8 cellular contexts compared by ENCODE assay signal in the genomic region with DNA sequence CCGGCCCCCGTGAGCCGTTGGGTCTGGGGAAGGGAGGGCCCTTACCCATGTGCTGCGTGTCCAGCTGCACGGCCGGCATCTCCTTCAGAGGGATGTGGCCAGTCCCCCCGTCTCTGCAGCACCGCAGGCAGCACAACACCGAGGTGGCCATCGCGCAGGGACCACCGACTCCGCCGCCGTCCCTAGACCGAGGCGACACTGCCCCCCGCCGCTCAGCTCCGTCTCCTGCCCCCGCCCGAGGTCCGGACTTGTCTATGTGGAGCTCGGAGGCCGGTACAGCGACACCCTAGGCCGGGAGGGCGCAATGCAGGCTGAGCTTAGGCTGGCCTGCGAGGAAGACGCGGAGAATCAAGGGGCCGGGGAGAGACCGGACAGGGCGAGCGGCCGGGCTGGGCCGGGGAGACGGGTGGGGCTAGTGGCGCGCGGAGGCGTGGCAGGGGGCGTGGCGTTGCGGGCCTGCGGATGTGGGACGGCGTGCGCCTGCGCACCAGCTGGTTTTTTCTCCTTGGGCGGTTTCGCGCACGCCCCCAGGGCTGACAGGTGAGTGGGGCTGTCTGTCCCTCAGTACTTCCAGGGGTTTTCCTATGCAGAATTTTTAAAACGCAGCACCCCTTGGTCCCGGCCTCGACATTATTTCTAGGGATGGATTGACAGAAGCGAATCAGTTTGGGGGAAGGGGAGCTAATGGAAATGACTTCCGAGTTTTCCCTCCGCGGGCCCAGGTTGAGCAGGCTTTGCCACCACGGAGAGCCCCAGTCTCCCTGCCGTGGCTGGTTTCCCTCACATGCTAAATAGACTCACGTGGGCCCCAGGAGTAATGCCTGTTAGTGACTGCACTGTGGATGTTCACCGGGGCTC. TPM values are rescaled to one million over a fixed set of nuclear protein-coding genes. Genes with fewer than 3 reads are reported as not detected.
DNase-seq lines count a peak whose midpoint lies in the region; ATAC-seq lines count a peak whose summit lies in the region.

A gene with protein sequence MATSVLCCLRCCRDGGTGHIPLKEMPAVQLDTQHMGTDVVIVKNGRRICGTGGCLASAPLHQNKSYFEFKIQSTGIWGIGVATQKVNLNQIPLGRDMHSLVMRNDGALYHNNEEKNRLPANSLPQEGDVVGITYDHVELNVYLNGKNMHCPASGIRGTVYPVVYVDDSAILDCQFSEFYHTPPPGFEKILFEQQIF (minus strand): TSS at position 256 of the 858 bp plus-strand sequence. CDS start 105 bp downstream, at position 151.

- POLR2A ChIA-PET in activated CD4-positive, alpha-beta T cell treated with anti-CD3 and anti-CD28 coated beads for 36 hours (lab: Charles Lee): interaction anchor here (0.5 to 1.4 kb wide), 9 partner anchors 61 to 981 kb away, joined by 3 to 6 read pairs (median 4); partner anchors contain the start of gene ARL11

- DNase-seq in C1 segment of cervical spinal cord (lab: John Stamatoyannopoulos, UW) (peak; percentile 74 to 99 (median 96)), GM19240 (ENCODE audit: insufficient read length, low spot score) (peak; percentile 68), NCI-H510A treated with DMSO at 0.1 percent for 48 hours (lab: John Stamatoyannopoulos, UW) (peak; percentile 85), kidney tubule cell (ENCODE audit: low spot score) (peak; percentile 99)
- peak; percentile 98 for DNase-seq in activated CD4-positive, alpha-beta T cell treated with anti-CD3 and anti-CD28 coated beads for 36 hours
- peak; percentile 84 to 92 for DNase-seq in stimulated activated CD4-positive, alpha-beta T cell treated with anti-CD3 and anti-CD28 coated beads, Interleukin-1b, Interleukin-23, amount 100 ng/mL, for 1 hour (ENCODE audit: low read depth in 2 of 2)

- no peaks in the 10 kb centered on the region for H3K9me3 Mint-ChIP-seq in activated CD4-positive, alpha-beta T cell treated with anti-CD3 and anti-CD28 coated beads for 36 hours (ENCODE audit: low read depth)

- H3K27ac Mint-ChIP-seq in activated CD4-positive, alpha-beta T cell treated with anti-CD3 and anti-CD28 coated beads for 36 hours: peak within 1 kb of the TSS; percentile 73

- CTCF ChIA-PET in activated CD4-positive, alpha-beta T cell treated with anti-CD3 and anti-CD28 coated beads for 36 hours (lab: Charles Lee): interaction anchor here (0.5 to 2.1 kb wide), 16 partner anchors 10 to 1279 kb away, joined by 3 to 11 read pairs (median 3); partner anchors contain the start of gene TRIM13

- peak within 1 kb of the TSS; percentile 73 for H3K27ac ChIP-seq in cingulate gyrus (ENCODE audit: low read depth, low read length)

- peak; percentile 98 for ATAC-seq in HG03457 (IDR thresholded peaks at IDR 0.05; ENCODE audit: unreplicated experiment)
- ATAC-seq in activated CD4-positive, alpha-beta T cell treated with anti-CD3 and anti-CD28 coated beads for 36 hours: peak; percentile 98

- intact Hi-C loops in activated CD4-positive, alpha-beta T cell treated with anti-CD3 and anti-CD28 coated beads for 36 hours (cut with DNase I, micrococcal nuclease): loop anchor here (1.0 kb wide), 9 partner anchors 60 to 976 kb away; partner anchors contain the start of genes KPNA3 (in 2 of the 2), CAB39L (in 1 of the 2), CDADC1 (in 1 of the 2) and EBPL (in 1 of the 2)

- no peaks in the 10 kb centered on the region for H3K36me3 Mint-ChIP-seq in activated CD4-positive, alpha-beta T cell treated with anti-CD3 and anti-CD28 coated beads for 36 hours (ENCODE audit: low read depth)

- H3K27me3 Mint-ChIP-seq in activated CD4-positive, alpha-beta T cell treated with anti-CD3 and anti-CD28 coated beads for 36 hours: no peaks in the 10 kb centered on the region

- H3K4me1 Mint-ChIP-seq in activated CD4-positive, alpha-beta T cell treated with anti-CD3 and anti-CD28 coated beads for 36 hours: peaks cover 11% of the 10 kb centered on the region

- peak within 1 kb of the TSS; percentile 84 for H3K4me3 Mint-ChIP-seq in activated CD4-positive, alpha-beta T cell treated with anti-CD3 and anti-CD28 coated beads for 36 hours

RNA-seq across cellular contexts. Expression of the gene that starts here (rescaled TPM):
- total RNA-seq in activated CD4-positive, alpha-beta T cell treated with anti-CD3 and anti-CD28 coated beads for 36 hours: 1 to 10 TPM; 4.8 to 4.9 TPM

Comparison
In these comparisons a context has a peak if more than half of its experiments do, and no peak if none do; other contexts are left out.
1. Peak in every context shown above with its lines: DNase-seq, ATAC-seq and H3K27ac ChIP-seq.